ENCODE assay signal across 8 cellular contexts in genomic region chr13:35818577-35819165, GRCh38.
DNase-seq lines count a peak whose midpoint lies in the region; ATAC-seq, FAIRE-seq and TF ChIP-seq lines count a peak whose summit lies in the region.

No MANE protein-coding gene starts in this region.

- no peak overlapping the region for H3K27ac Mint-ChIP-seq in chondrocyte (ENCODE audit: unreplicated experiment)

- no peaks in the 10 kb centered on the region for H3K36me3 Mint-ChIP-seq in chondrocyte (ENCODE audit: low read depth)
- no peaks in the 10 kb centered on the region for H3K36me3 Mint-ChIP-seq in activated T-cell treated with anti-CD3 and anti-CD28 coated beads, Interleukin-2, amount 50 U/mL, for 4 hours (ENCODE audit: insufficient read depth)

- FAIRE-seq in GM19239 (lab: Jason Lieb, UNC): no peak

- no peak overlapping the region for H2AK5ac ChIP-seq in mesendoderm (ENCODE audit: low read length)

- no peak for ATAC-seq in activated T-cell treated with anti-CD3 and anti-CD28 coated beads, Interleukin-2, amount 50 U/mL, for 4 hours
- no peak for ATAC-seq in HG02870 (IDR thresholded peaks at IDR 0.05; ENCODE audit: unreplicated experiment)

- DNase-seq in AG08395 (ENCODE audit: low spot score) (peak; percentile 65), GM19239 (ENCODE audit: insufficient read length, low spot score) (peak; percentile 12), NCI-H524 treated with DMSO at 0.1 percent for 48 hours (lab: John Stamatoyannopoulos, UW) (peak; percentile 87), chondrocyte (ENCODE audit: low spot score) (no peak), mesendoderm (peak; percentile 40)
- no peak for DNase-seq in activated CD8-positive, alpha-beta memory T cell treated with anti-CD3 and anti-CD28 coated beads, Interleukin-2, amount 50 U/mL, for 48 hours
- no peak for DNase-seq in activated T-cell treated with anti-CD3 and anti-CD28 coated beads, Interleukin-2, amount 50 U/mL, for 4 hours

- H4K8ac ChIP-seq in mesendoderm (ENCODE audit: low read depth, low read length): no peak overlapping the region

- H3K36me3 ChIP-seq in mesendoderm (ENCODE audit: control insufficient read depth, insufficient read depth, low read length): no peaks in the 10 kb centered on the region

- no peak overlapping the region for H3K4ac ChIP-seq in mesendoderm (ENCODE audit: low read depth, low read length)

- no peaks in the 10 kb centered on the region for H3K9me3 Mint-ChIP-seq in chondrocyte (ENCODE audit: low read depth)
- no peaks in the 10 kb centered on the region for H3K9me3 Mint-ChIP-seq in activated T-cell treated with anti-CD3 and anti-CD28 coated beads, Interleukin-2, amount 50 U/mL, for 4 hours

- peak; percentile 88 for TF ChIP-seq CTCF in chondrocyte (IDR thresholded peaks at IDR 0.05)

- no peak overlapping the region for H3K4me2 ChIP-seq in mesendoderm (ENCODE audit: low read length)

- no peaks in the 10 kb centered on the region for H3K79me1 ChIP-seq in mesendoderm (ENCODE audit: low read length)

- no peak overlapping the region for H3K23ac ChIP-seq in mesendoderm (ENCODE audit: low read length)

- H3K4me1 Mint-ChIP-seq in chondrocyte (ENCODE audit: low read depth): no peaks in the 10 kb centered on the region
- H3K4me1 Mint-ChIP-seq in activated T-cell treated with anti-CD3 and anti-CD28 coated beads, Interleukin-2, amount 50 U/mL, for 4 hours (ENCODE audit: low read depth): no peaks in the 10 kb centered on the region

- no peak overlapping the region for H2BK5ac ChIP-seq in mesendoderm (ENCODE audit: low read length)

- H4K5ac ChIP-seq in mesendoderm (ENCODE audit: low read length): no peak overlapping the region

- no peak overlapping the region for H3K18ac ChIP-seq in mesendoderm (ENCODE audit: low read length)

- H3K9ac ChIP-seq in mesendoderm (ENCODE audit: low read length): no peak overlapping the region

- no peaks in the 10 kb centered on the region for H3K4me1 ChIP-seq in mesendoderm (ENCODE audit: control insufficient read depth, low read depth, low read length)

- no peak overlapping the region for H2BK15ac ChIP-seq in mesendoderm (replicated peaks; ENCODE audit: low read depth)

- no peak overlapping the region for H2BK120ac ChIP-seq in mesendoderm (ENCODE audit: low read depth, low read length)

- no peak overlapping the region for H3K4me3 Mint-ChIP-seq in chondrocyte (ENCODE audit: unreplicated experiment)
- H3K4me3 Mint-ChIP-seq in activated T-cell treated with anti-CD3 and anti-CD28 coated beads, Interleukin-2, amount 50 U/mL, for 4 hours: no peak overlapping the region

- H3K79me2 ChIP-seq in mesendoderm (ENCODE audit: control insufficient read depth, insufficient read depth, low read length): no peaks in the 10 kb centered on the region

- no CpG with 5 or more reads among the region's 4 CpGs for WGBS in mesendoderm (ENCODE audit: extremely low coverage, insufficient coverage, low lambda C conversion rate)

- no peaks in the 10 kb centered on the region for H3K27me3 Mint-ChIP-seq in chondrocyte (ENCODE audit: low read depth)
- H3K27me3 Mint-ChIP-seq in activated T-cell treated with anti-CD3 and anti-CD28 coated beads, Interleukin-2, amount 50 U/mL, for 4 hours (ENCODE audit: low read depth): no peaks in the 10 kb centered on the region

- no peak overlapping the region for H3K27ac ChIP-seq in mesendoderm (ENCODE audit: low read depth, low read length)

- H3K27me3 ChIP-seq in mesendoderm (ENCODE audit: insufficient read depth, low read length, poor library complexity): no peaks in the 10 kb centered on the region

- H3K56ac ChIP-seq in mesendoderm (ENCODE audit: low read length): no peak overlapping the region

- H3K4me3 ChIP-seq in mesendoderm (ENCODE audit: low read length): no peak overlapping the region

Comparison
In these comparisons a context has a peak if more than half of its experiments do, and no peak if none do; other contexts are left out.
1. DNase-seq: peak in AG08395 (single experiment), GM19239 (single experiment), NCI-H524 treated with DMSO at 0.1 percent for 48 hours (single experiment) and mesendoderm (single experiment); none in chondrocyte (single experiment), activated CD8-positive, alpha-beta memory T cell treated with anti-CD3 and anti-CD28 coated beads, Interleukin-2, amount 50 U/mL, for 48 hours (single experiment) and activated T-cell treated with anti-CD3 and anti-CD28 coated beads, Interleukin-2, amount 50 U/mL, for 4 hours (single experiment).